ENCODE assay signal across 1 cellular context in genomic region chr1:193211539-193211938, GRCh38.
TF ChIP-seq lines count a peak whose summit lies in the region.

No MANE protein-coding gene starts in this region.

TF ChIP-seq in GM23338, 12 proteins besides CTCF, POLR2A, EP300 and RAD21:
- TF ChIP-seq ZNF462 (CRISPR knock-in tag; IDR thresholded peaks at IDR 0.05) (no peak), NANOG (IDR thresholded peaks at IDR 0.05; ENCODE audit: borderline replicate concordance) (no peak), STAT1 (IDR thresholded peaks at IDR 0.05; ENCODE audit: unreplicated experiment) (no peak), ETS1 (IDR thresholded peaks at IDR 0.05) (no peak), ZNF331 (CRISPR knock-in tag; IDR thresholded peaks at IDR 0.05; ENCODE audit: low read depth) (no peak), EZH2 (IDR thresholded peaks at IDR 0.05; ENCODE audit: low read depth, unreplicated experiment) (no peak), EZH2phosphoT487 (IDR thresholded peaks at IDR 0.05; ENCODE audit: unreplicated experiment) (no peak)
